8 cellular contexts compared by ENCODE assay signal in genomic region chr2:165793161-165793778, GRCh38. TPM values are rescaled to one million over a fixed set of nuclear protein-coding genes. Genes with fewer than 3 reads are reported as not detected.
A peak's percentile ranks its signal among the peaks of the same experiment; 100 is the strongest.
DNase-seq lines count a peak whose midpoint lies in the region; ATAC-seq and TF ChIP-seq lines count a peak whose summit lies in the region.

No MANE protein-coding gene starts in this region.

- H3K4me3 ChIP-seq in right lobe of liver: peak overlapping the region; percentile 40 to 58 (median 46)
- peak overlapping the region; percentile 77 for H3K4me3 ChIP-seq in thoracic aorta

- peaks cover 0 to 14% (median 3%) of the 10 kb centered on the region in 4 donors for H3K4me1 ChIP-seq in right lobe of liver
- peaks cover 4 to 18% of the 10 kb centered on the region in 2 donors for H3K4me1 ChIP-seq in thoracic aorta (ENCODE audit: control insufficient read depth in 1 of 2, low read depth in 2 of 2)

- no peaks in the 10 kb centered on the region for H3K27me3 Mint-ChIP-seq in central memory CD8-positive, alpha-beta T cell

- no peak for TF ChIP-seq POLR2A in right lobe of liver (IDR thresholded peaks at IDR 0.05)

- H3K4me1 Mint-ChIP-seq in central memory CD8-positive, alpha-beta T cell: peaks cover 53% of the 10 kb centered on the region

- peak overlapping the region; percentile 82 for H3K4me3 Mint-ChIP-seq in central memory CD8-positive, alpha-beta T cell

- H3K27ac ChIP-seq in right lobe of liver (peak overlapping the region in 1 of 3 donors; percentile 42), thoracic aorta (no peak overlapping the region)

- peak overlapping the region; percentile 36 for H3K27ac Mint-ChIP-seq in central memory CD8-positive, alpha-beta T cell (ENCODE audit: low read depth)

- WGBS in right lobe of liver (ENCODE audit: insufficient coverage, low coverage, low lambda C conversion rate, missing lambda C conversion rate): 35% methylated on average over 6 of the region's 35 CpGs

- intact Hi-C loops in right lobe of liver (cut with DNase I): no loop called here

- no peaks in the 10 kb centered on the region for H3K9me3 Mint-ChIP-seq in central memory CD8-positive, alpha-beta T cell

- ATAC-seq in central memory CD8-positive, alpha-beta T cell (replicated peaks; ENCODE audit: extremely low read depth, poor library complexity, severe bottlenecking): no peak
- peak in 3 of 4 donors; percentile 16 to 39 (median 32) for ATAC-seq in right lobe of liver
- no peak for ATAC-seq in thoracic aorta (ENCODE audit: insufficient number of reproducible peaks, low FRiP score, low read depth)

- H3K9me3 ChIP-seq in right lobe of liver (no peaks in the 10 kb centered on the region), thoracic aorta (no peaks in the 10 kb centered on the region)

- H3K27me3 ChIP-seq in right lobe of liver (peaks cover 0 to 4% of the 10 kb centered on the region in 2 donors), thoracic aorta (replicated peaks; ENCODE audit: insufficient read depth) (no peaks in the 10 kb centered on the region)

- TF ChIP-seq CTCF in GM20000 (IDR thresholded peaks at IDR 0.05; ENCODE audit: extremely low read depth, missing control alignments) (no peak), right lobe of liver (IDR thresholded peaks at IDR 0.05) (no peak), thoracic aorta (IDR thresholded peaks at IDR 0.05) (no peak)

- DNase-seq in CD1c-positive myeloid dendritic cell (ENCODE audit: extremely low spot score) (peak; percentile 6), GM20000 (ENCODE audit: low spot score) (peak; percentile 39), NCI-H146 treated with DMSO at 0.1 percent for 48 hours (lab: John Stamatoyannopoulos, UW; ENCODE audit: unreplicated experiment) (peak; percentile 35), right lobe of liver (peak; percentile 28 to 56 (median 42)), thoracic aorta (ENCODE audit: low spot score) (no peak), occipital lobe (lab: John Stamatoyannopoulos, UW) (no peak), AG08396 (ENCODE audit: low spot score) (no peak)
- no peak for DNase-seq in central memory CD8-positive, alpha-beta T cell (ENCODE audit: low spot score in 2 of 2)

- H3K36me3 Mint-ChIP-seq in central memory CD8-positive, alpha-beta T cell (ENCODE audit: insufficient read depth): peaks cover 10% of the 10 kb centered on the region

- no peaks in the 10 kb centered on the region for H3K36me3 ChIP-seq in right lobe of liver
- H3K36me3 ChIP-seq in thoracic aorta: no peaks in the 10 kb centered on the region

RNA-seq across cellular contexts. Expression of gene GALNT3, which starts 0.8 kb away (rescaled TPM):
- total RNA-seq in right lobe of liver (1 to 10 TPM in 2 of 6 experiments, under 1 TPM in 4; 0.31 to 1.6 (median 0.80) TPM), thoracic aorta (1 to 10 TPM; 3.5 TPM), occipital lobe (5.3 TPM)

Comparison
In these comparisons a context has a peak if more than half of its experiments do, and no peak if none do; other contexts are left out.
1. DNase-seq: peak in CD1c-positive myeloid dendritic cell (single experiment), GM20000 (single experiment), NCI-H146 treated with DMSO at 0.1 percent for 48 hours (single experiment) and right lobe of liver (3 of 3); none in central memory CD8-positive, alpha-beta T cell (0 of 2), thoracic aorta (single experiment), occipital lobe (single experiment) and AG08396 (single experiment).
2. ATAC-seq: peak in right lobe of liver (3 of 4); none in central memory CD8-positive, alpha-beta T cell (single experiment) and thoracic aorta (single experiment).